Comparison of ENCODE assay signal across 10 cellular contexts in genomic region chr2:212535963-212536362, GRCh38. TPM values are rescaled to one million over a fixed set of nuclear protein-coding genes. Genes with fewer than 3 reads are reported as not detected.
DNase-seq lines count a peak whose midpoint lies in the region; ATAC-seq and TF ChIP-seq lines count a peak whose summit lies in the region.
"Had no signal": no experiment of that assay in that cellular context is flagged by ENCODE, and none has a peak within 500 bp of the region (broad histone marks: within the 10 kb centered on the region; RNA-seq: fewer than 3 reads in every experiment).

No MANE protein-coding gene starts in this region.

- no peak overlapping the region for H2BK15ac ChIP-seq in H9 (ENCODE audit: low read depth, low read length)

- H3K27ac Mint-ChIP-seq in H9, result no peak overlapping the region
- no peak overlapping the region for H3K27ac Mint-ChIP-seq in activated T-helper 17 cell treated with anti-CD3 and anti-CD28 coated beads, Interleukin-2, amount 50 U/mL, for 72 hours

- H3K23ac ChIP-seq in H9 (ENCODE audit: insufficient read length, low read depth, low read length), result no peak overlapping the region

- H3K9ac ChIP-seq in H9 (ENCODE audit: extremely low read depth, insufficient read length, low read length) (no peak overlapping the region), skeletal muscle tissue (ENCODE audit: low read depth in 1 of 3, low read length in 3 of 3) (peak overlapping the region in 2 of 3 donors; percentile 85 to 90)

- H3K79me2 ChIP-seq in H9 (ENCODE audit: insufficient read depth, low read length), result no peaks in the 10 kb centered on the region

- no peak for ATAC-seq in activated T-helper 17 cell treated with anti-CD3 and anti-CD28 coated beads, Interleukin-2, amount 50 U/mL, for 72 hours (replicated peaks)
- ATAC-seq: left colon had no signal

- H3K14ac ChIP-seq in H9 (ENCODE audit: insufficient read depth, low read length), result no peak overlapping the region

- H3K27me3 ChIP-seq in H9 (ENCODE audit: insufficient read depth, low read length) (peaks cover 23% of the 10 kb centered on the region; the same call in 1 of the 2 replicates), skeletal muscle tissue (ENCODE audit: control insufficient read depth in 3 of 3, insufficient read depth in 3 of 3, low read length in 3 of 3) (no peaks in the 10 kb centered on the region)

- H3K27ac ChIP-seq in H9 (ENCODE audit: insufficient read length, low read depth, low read length) (no peak overlapping the region), skeletal muscle tissue (ENCODE audit: low read depth, low read length) (no peak overlapping the region)

- peaks cover 19 to 27% of the 10 kb centered on the region in 2 experiments for H3K4me1 Mint-ChIP-seq in H9
- no peaks in the 10 kb centered on the region for H3K4me1 Mint-ChIP-seq in activated T-helper 17 cell treated with anti-CD3 and anti-CD28 coated beads, Interleukin-2, amount 50 U/mL, for 72 hours

- H2AFZ ChIP-seq in H9 (ENCODE audit: low read length), result no peak overlapping the region

- H3K4me3 ChIP-seq in iPS-18c (ENCODE audit: insufficient read depth, low read depth, low read length) (peak overlapping the region; percentile 49), skeletal muscle tissue (ENCODE audit: low read length in 3 of 3) (peak overlapping the region; percentile 80 to 86 (median 82))

- no peaks in the 10 kb centered on the region for H3K36me3 ChIP-seq in skeletal muscle tissue (ENCODE audit: control insufficient read depth in 3 of 3, insufficient read depth in 3 of 3, low read length in 3 of 3)

- peaks cover 31% of the 10 kb centered on the region for H3K23me2 ChIP-seq in H9 (ENCODE audit: insufficient read length, low read depth, low read length, poor library complexity, severe bottlenecking)

- no peak overlapping the region for H2BK20ac ChIP-seq in H9 (ENCODE audit: low read depth, low read length, poor library complexity, severe bottlenecking)

- no peak overlapping the region for H3T11ph ChIP-seq in H9 (ENCODE audit: low read length)

- no peak overlapping the region for H2BK120ac ChIP-seq in H9 (ENCODE audit: low read depth, low read length, poor library complexity, severe bottlenecking)

- no peaks in the 10 kb centered on the region for H3K79me1 ChIP-seq in H9 (ENCODE audit: insufficient read depth, low read depth, low read length, poor library complexity, severe bottlenecking)

- no peak overlapping the region for H4K91ac ChIP-seq in H9 (ENCODE audit: insufficient read length, low read depth, low read length)

- H3K56ac ChIP-seq in H9 (ENCODE audit: insufficient read length, low read depth, low read length), result no peak overlapping the region

- no peaks in the 10 kb centered on the region for H3K9me3 Mint-ChIP-seq in H9
- H3K9me3 Mint-ChIP-seq in activated T-helper 17 cell treated with anti-CD3 and anti-CD28 coated beads, Interleukin-2, amount 50 U/mL, for 72 hours, result no peaks in the 10 kb centered on the region

- H2BK12ac ChIP-seq in H9 (ENCODE audit: insufficient read length, low read depth, low read length), result no peak overlapping the region

- H4K20me1 ChIP-seq in H9 (ENCODE audit: control insufficient read depth, insufficient read depth, insufficient read length), result no peaks in the 10 kb centered on the region

- H2BK5ac ChIP-seq in H9 (ENCODE audit: insufficient read length, low read length), result no peak overlapping the region

- DNase-seq in H9 (peak; percentile 36), T-helper 9 cell (no peak), GM20000 (ENCODE audit: low spot score) (no peak), activated gamma-delta T cell (lab: John Stamatoyannopoulos, UW) (no peak)
- no peak for DNase-seq in stimulated activated CD8-positive, alpha-beta memory T cell treated with anti-CD3 and anti-CD28 coated beads, Interleukin-4, amount 100 ng/mL, for 48 hours
- DNase-seq: activated gamma-delta T cell treated with Interleukin-2 at 50 U/mL for 16 hours, left colon had no signal

- H4K5ac ChIP-seq in H9 (ENCODE audit: insufficient read length, low read depth, low read length), result no peak overlapping the region

- H3K36me3 Mint-ChIP-seq in H9 (ENCODE audit: insufficient read depth in 1 of 3, low read depth in 3 of 3), result no peaks in the 10 kb centered on the region
- peaks cover 5% of the 10 kb centered on the region for H3K36me3 Mint-ChIP-seq in activated T-helper 17 cell treated with anti-CD3 and anti-CD28 coated beads, Interleukin-2, amount 50 U/mL, for 72 hours (ENCODE audit: low read depth)

- no peak for TF ChIP-seq CTCF in H9 (conservative IDR thresholded peaks at IDR 0.05)
- TF ChIP-seq CTCF in GM20000 (IDR thresholded peaks at IDR 0.05; ENCODE audit: extremely low read depth, missing control alignments), result no peak

- no peaks in the 10 kb centered on the region for H3K4me1 ChIP-seq in H9 (ENCODE audit: insufficient read depth, low read length)
- H3K4me1 ChIP-seq in skeletal muscle tissue (ENCODE audit: control insufficient read depth in 3 of 3, insufficient read depth in 3 of 3, low read length in 3 of 3), result peaks cover 7 to 15% (median 14%) of the 10 kb centered on the region in 3 donors

- peak overlapping the region; percentile 94 for H3K4me2 ChIP-seq in H9 (ENCODE audit: insufficient read depth, insufficient read length, low read length)

- no CpG with 5 or more reads among the region's 12 CpGs for WGBS in H9 (ENCODE audit: extremely low coverage, insufficient read length, low lambda C conversion rate)

- H3K4ac ChIP-seq in H9 (ENCODE audit: low read depth, low read length), result no peak overlapping the region

- peaks cover 74% of the 10 kb centered on the region for H3K27me3 Mint-ChIP-seq in H9 (ENCODE audit: low read depth)
- H3K27me3 Mint-ChIP-seq in activated T-helper 17 cell treated with anti-CD3 and anti-CD28 coated beads, Interleukin-2, amount 50 U/mL, for 72 hours, result peaks cover 43% of the 10 kb centered on the region

- H2AK5ac ChIP-seq in H9 (ENCODE audit: insufficient read length, low read length), result no peak overlapping the region

- no peak overlapping the region for H4K8ac ChIP-seq in H9 (replicated peaks; ENCODE audit: insufficient read length, low read depth, low read length)

- H3K18ac ChIP-seq in H9 (ENCODE audit: insufficient read length, low read depth, low read length), result no peak overlapping the region

- H3K9me3 ChIP-seq in H9 (ENCODE audit: control insufficient read depth, low read depth, low read length), result no peaks in the 10 kb centered on the region
- peaks cover 2% of the 10 kb centered on the region for H3K9me3 ChIP-seq in iPS-18c (ENCODE audit: control insufficient read depth, insufficient read depth, low read length)
- H3K9me3 ChIP-seq in skeletal muscle tissue (ENCODE audit: control insufficient read depth in 3 of 3, low read length in 3 of 3), result no peaks in the 10 kb centered on the region

- H3K4me3 Mint-ChIP-seq in H9, result peak overlapping the region; percentile 61 to 89
- H3K4me3 Mint-ChIP-seq in activated T-helper 17 cell treated with anti-CD3 and anti-CD28 coated beads, Interleukin-2, amount 50 U/mL, for 72 hours, result peak overlapping the region; percentile 42

RNA-seq across cellular contexts. Expression of gene ERBB4, which starts 2.6 kb away (rescaled TPM):
- total RNA-seq in H9 (2021) (0.04 and 0.22 TPM in 2 replicates), skeletal muscle tissue (9.9 TPM)
- not detected for total RNA-seq in activated T-helper 17 cell treated with anti-CD3 and anti-CD28 coated beads, Interleukin-2, amount 50 U/mL, for 72 hours
